In genomic region chr7:138001529-138002095, GRCh38 we compare ENCODE assay signal across 1 cellular context.
TF ChIP-seq lines count a peak whose summit lies in the region.

TSS of gene CREB3L2 (minus strand) at chr7:138002086. CDS start at chr7:138001705, 381 bp downstream.

TF ChIP-seq in GM12878, 131 proteins besides CTCF, POLR2A, EP300 and RAD21 (continued from another document):
- TF ChIP-seq ELK1 (IDR thresholded peaks at IDR 0.05; ENCODE audit: low read depth, low read length) (0 out of 2 replicates have a peak, but pooled peaks have one; percentile 14), KAT2A (conservative IDR thresholded peaks at IDR 0.05; ENCODE audit: control insufficient read depth, low read depth, low read length) (no peak), MTA2 (IDR thresholded peaks at IDR 0.05; ENCODE audit: low read depth) (no peak), SIX5 (IDR thresholded peaks at IDR 0.05; ENCODE audit: low read depth, low read length, severe bottlenecking) (no peak), YBX1 (IDR thresholded peaks at IDR 0.05) (no peak), SPI1 (IDR thresholded peaks at IDR 0.05; ENCODE audit: borderline replicate concordance, insufficient read depth, low read depth, low read length) (no peak), SRF (IDR thresholded peaks at IDR 0.05; ENCODE audit: low read depth in 2 of 2, low read length in 2 of 2) (no peak), MYC (IDR thresholded peaks at IDR 0.05; ENCODE audit: insufficient read depth, insufficient read length, insufficient replicate concordance, low read length, severe bottlenecking) (peak; percentile 64), DPF2 (IDR thresholded peaks at IDR 0.05) (peak; percentile 18; the same call in 1 of the 2 replicates), CBFB (IDR thresholded peaks at IDR 0.05; ENCODE audit: low read depth) (no peak), NRF1 (conservative IDR thresholded peaks at IDR 0.05; ENCODE audit: low read depth, low read length) (no peak), TAF1 (IDR thresholded peaks at IDR 0.05; ENCODE audit: borderline replicate concordance, low read depth, low read length) (0 out of 2 replicates have a peak, but pooled peaks have one; percentile 11), HDAC6 (IDR thresholded peaks at IDR 0.05; ENCODE audit: unreplicated experiment) (no peak), RB1 (IDR thresholded peaks at IDR 0.05; ENCODE audit: borderline replicate concordance) (no peak), E2F4 (IDR thresholded peaks at IDR 0.05; ENCODE audit: low read depth, low read length) (no peak), YY1 (IDR thresholded peaks at IDR 0.05; ENCODE audit: low read depth, low read length) (peak; percentile 66; the same call in 1 of the 2 replicates), MXI1 (IDR thresholded peaks at IDR 0.05; ENCODE audit: low read depth, low read length) (no peak), LARP7 (IDR thresholded peaks at IDR 0.05) (0 out of 2 replicates have a peak, but pooled peaks have one; percentile 72), SMC3 (IDR thresholded peaks at IDR 0.05; ENCODE audit: borderline replicate concordance, low read length) (0 out of 2 replicates have a peak, but pooled peaks have one; percentile 10), NR2F1 (conservative IDR thresholded peaks at IDR 0.05) (0 out of 2 replicates have a peak, but pooled peaks have one; percentile 31), POLR2AphosphoS2 (IDR thresholded peaks at IDR 0.05; ENCODE audit: low read depth, low read length) (0 out of 2 replicates have a peak, but pooled peaks have one; percentile 38), MAX (IDR thresholded peaks at IDR 0.05; ENCODE audit: low read depth, low read length) (peak; percentile 53; the same call in 1 of the 2 replicates), RAD51 (IDR thresholded peaks at IDR 0.05) (no peak), EGR1 (IDR thresholded peaks at IDR 0.05; ENCODE audit: borderline replicate concordance in 1 of 2, low read depth in 2 of 2, low read length in 2 of 2) (no peak), RBBP5 (conservative IDR thresholded peaks at IDR 0.05) (no peak), HCFC1 (IDR thresholded peaks at IDR 0.05; ENCODE audit: low read length) (no peak), E2F8 (IDR thresholded peaks at IDR 0.05; ENCODE audit: low read depth, partially characterized antibody) (no peak), PAX5 (IDR thresholded peaks at IDR 0.05; ENCODE audit: borderline replicate concordance, low read depth, low read length) (no peak), BCL3 (IDR thresholded peaks at IDR 0.05; ENCODE audit: borderline replicate concordance, insufficient read depth, low read depth, low read length, poor library complexity, severe bottlenecking) (no peak), SIN3A (IDR thresholded peaks at IDR 0.05; ENCODE audit: low read depth, low read length) (peak; percentile 87), SMARCA5 (IDR thresholded peaks at IDR 0.05) (peak; percentile 88), BACH1 (IDR thresholded peaks at IDR 0.05; ENCODE audit: borderline replicate concordance) (peak; percentile 64; the same call in 1 of the 2 replicates), JUNB (IDR thresholded peaks at IDR 0.05) (no peak), MEF2B (IDR thresholded peaks at IDR 0.05; ENCODE audit: partially characterized antibody, poor library complexity, severe bottlenecking) (peak; percentile 91), BHLHE40 (IDR thresholded peaks at IDR 0.05; ENCODE audit: borderline replicate concordance in 1 of 2, low read depth in 2 of 2, low read length in 1 of 2) (peak; percentile 68 to 85), MTA3 (IDR thresholded peaks at IDR 0.05; ENCODE audit: borderline replicate concordance, low read length) (no peak), BCL11A (IDR thresholded peaks at IDR 0.05; ENCODE audit: low read depth, low read length) (0 out of 2 replicates have a peak, but pooled peaks have one; percentile 2), NKRF (conservative IDR thresholded peaks at IDR 0.05) (peak; percentile 87), PRDM15 (CRISPR knock-in tag; IDR thresholded peaks at IDR 0.05) (no peak), GATAD2B (conservative IDR thresholded peaks at IDR 0.05; ENCODE audit: low read depth) (peak; percentile 77), RUNX3 (IDR thresholded peaks at IDR 0.05; ENCODE audit: low read length) (peak; percentile 21; the same call in 1 of the 2 replicates)
